In the genomic region with DNA sequence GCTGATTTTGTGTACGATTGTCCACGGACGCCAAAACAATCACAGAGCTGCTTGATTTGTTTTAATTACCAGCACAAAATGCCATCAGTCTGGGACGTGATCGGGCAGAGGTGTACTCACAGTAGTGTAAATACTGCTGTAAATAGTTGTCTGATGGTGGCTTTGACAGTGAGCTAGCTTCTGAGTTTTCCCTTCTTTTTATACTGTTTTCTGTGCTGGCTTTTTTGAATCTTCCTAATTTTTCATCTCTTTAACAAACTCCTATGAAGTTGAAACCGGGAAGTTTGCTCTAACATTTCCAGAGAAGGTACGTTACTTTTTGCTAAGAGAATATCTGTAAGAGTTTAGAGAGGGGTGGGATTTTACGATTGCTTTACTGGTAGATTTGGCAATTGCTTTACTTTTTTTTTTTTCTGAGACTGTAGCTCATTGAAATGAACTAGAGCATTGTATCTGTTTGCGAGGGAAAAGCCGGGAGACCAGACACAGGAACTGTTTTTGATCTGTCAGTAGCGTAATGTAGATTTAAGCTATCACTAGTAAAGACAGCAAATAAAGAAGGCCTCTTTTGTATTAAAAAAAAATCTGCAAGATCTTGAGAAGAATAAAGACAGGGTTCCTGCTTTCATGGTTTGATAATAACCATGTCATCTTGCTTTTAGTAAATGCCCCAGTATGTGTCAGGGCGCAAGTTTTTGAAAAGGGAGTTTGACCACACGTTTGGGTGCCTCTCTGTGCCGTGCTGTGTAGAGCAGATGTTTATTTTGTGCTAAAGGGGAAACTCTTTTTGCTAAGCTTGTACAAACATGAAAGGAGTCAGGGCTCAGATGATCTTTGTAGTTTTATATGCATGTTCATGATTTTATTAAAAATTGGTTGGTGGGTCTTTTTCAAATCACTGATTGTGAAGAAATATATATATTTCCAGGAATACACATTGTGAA, we compare ENCODE assay signal across 1 cellular context.
TF ChIP-seq lines count a peak whose summit lies in the region.

No MANE protein-coding gene starts in this region.

TF ChIP-seq in SK-N-SH treated with all-trans-retinoic acid at 6 μM for 48 hours, 23 proteins besides CTCF, POLR2A, EP300 and RAD21 (continued from another document):
- TF ChIP-seq ZNF565 (CRISPR knock-in tag; conservative IDR thresholded peaks at IDR 0.05; ENCODE audit: low read depth), result no peak
- TF ChIP-seq, protein P1, sequence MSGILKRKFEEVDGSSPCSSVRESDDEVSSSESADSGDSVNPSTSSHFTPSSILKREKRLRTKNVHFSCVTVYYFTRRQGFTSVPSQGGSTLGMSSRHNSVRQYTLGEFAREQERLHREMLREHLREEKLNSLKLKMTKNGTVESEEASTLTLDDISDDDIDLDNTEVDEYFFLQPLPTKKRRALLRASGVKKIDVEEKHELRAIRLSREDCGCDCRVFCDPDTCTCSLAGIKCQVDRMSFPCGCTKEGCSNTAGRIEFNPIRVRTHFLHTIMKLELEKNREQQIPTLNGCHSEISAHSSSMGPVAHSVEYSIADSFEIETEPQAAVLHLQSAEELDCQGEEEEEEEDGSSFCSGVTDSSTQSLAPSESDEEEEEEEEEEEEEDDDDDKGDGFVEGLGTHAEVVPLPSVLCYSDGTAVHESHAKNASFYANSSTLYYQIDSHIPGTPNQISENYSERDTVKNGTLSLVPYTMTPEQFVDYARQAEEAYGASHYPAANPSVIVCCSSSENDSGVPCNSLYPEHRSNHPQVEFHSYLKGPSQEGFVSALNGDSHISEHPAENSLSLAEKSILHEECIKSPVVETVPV (CRISPR knock-in tag; IDR thresholded peaks at IDR 0.05), result no peak
